ENCODE assay signal across 28 cellular contexts in genomic region chr16:12602811-12603698, GRCh38.
"Had no signal": no experiment of that assay in that cellular context is flagged by ENCODE, and none has a peak within 500 bp of the region (broad histone marks: within the 10 kb centered on the region; RNA-seq: fewer than 3 reads in every experiment).

No MANE protein-coding gene starts in this region.

- H3K27me3 Mint-ChIP-seq: activated naive CD4-positive, alpha-beta T cell treated with anti-CD3 and anti-CD28 coated beads, Interleukin-2, amount 50 U/mL, for 24 hours had no signal

- H3K27ac Mint-ChIP-seq: activated CD4-positive, alpha-beta T cell treated with anti-CD3 and anti-CD28 coated beads, Interleukin-2, amount 10 ng/mL, durations not matched to agents 7 days and 5 days; activated CD8-positive, alpha-beta memory T cell treated with anti-CD3 and anti-CD28 coated beads, Interleukin-2, amount 10 ng/mL, durations not matched to agents 7 days and 5 days; activated CD8-positive, alpha-beta T cell treated with anti-CD3 and anti-CD28 coated beads for 36 hours; activated naive CD4-positive, alpha-beta T cell treated with anti-CD3 and anti-CD28 coated beads, Interleukin-2, amount 50 U/mL, for 24 hours; activated T-helper 1 cell treated with anti-CD3 and anti-CD28 coated beads, Interleukin-12 subunit alpha, Interleukin-12 subunit beta, Interleukin-2, Interleukin-4 antibody, amounts not matched to agents 30 ng/mL and 10 ng/mL and 1 ng/mL, durations not matched to agents 14 hours and 24 hours and 36 hours; mesothelial cell of epicardium; stimulated activated naive CD8-positive, alpha-beta T cell treated with anti-CD3 and anti-CD28 coated beads, Interleukin-15, Interleukin-2, amounts not matched to agents 100 ng/mL and 50 ng/mL, for 24 hours had no signal

- H3K9ac ChIP-seq: parathyroid adenoma had no signal

- H3K9me3 ChIP-seq: neutrophil, thyroid gland, upper lobe of right lung had no signal

- H3K4me3 ChIP-seq: left ventricle myocardium inferior, thyroid gland, upper lobe of right lung had no signal

- H3K27me3 ChIP-seq: brain microvascular endothelial cell, neutrophil, thyroid gland, upper lobe of right lung had no signal

- H3K27ac ChIP-seq: brain microvascular endothelial cell, left ventricle myocardium inferior, neutrophil, parathyroid adenoma, thyroid gland, upper lobe of right lung, VCaP had no signal

- DNase-seq: activated CD4-positive, alpha-beta T cell treated with anti-CD3 and anti-CD28 coated beads, Interleukin-2, amount 10 ng/mL, durations not matched to agents 7 days and 5 days; activated CD4-positive, CD25-positive, alpha-beta regulatory T cell treated with anti-CD3 and anti-CD28 coated beads, Interleukin-2, amount 50 U/mL, for 72 hours; activated CD8-positive, alpha-beta memory T cell treated with anti-CD3 and anti-CD28 coated beads, Interleukin-2, amount 10 ng/mL, durations not matched to agents 7 days and 5 days; activated CD8-positive, alpha-beta T cell treated with anti-CD3 and anti-CD28 coated beads for 36 hours; activated gamma-delta T cell; activated T-cell treated with anti-CD3 and anti-CD28 coated beads for 4 hours; anterior cingulate cortex; brain microvascular endothelial cell; central memory CD4-positive, alpha-beta T cell; effector memory CD4-positive, alpha-beta T cell; foreskin melanocyte; hippocampal formation; left ventricle myocardium inferior; mammary epithelial cell; naive thymus-derived CD8-positive, alpha-beta T cell; stimulated activated CD4-positive, alpha-beta T cell treated with anti-CD3 and anti-CD28 coated beads, Interleukin-4, amount 100 ng/mL, for 4 hours; substantia nigra; T-helper 2 cell; thyroid gland; upper lobe of right lung had no signal

- H3K4me1 Mint-ChIP-seq: activated CD4-positive, alpha-beta T cell treated with anti-CD3 and anti-CD28 coated beads, Interleukin-2, amount 10 ng/mL, durations not matched to agents 7 days and 5 days; activated CD8-positive, alpha-beta memory T cell treated with anti-CD3 and anti-CD28 coated beads, Interleukin-2, amount 10 ng/mL, durations not matched to agents 7 days and 5 days; activated naive CD4-positive, alpha-beta T cell treated with anti-CD3 and anti-CD28 coated beads, Interleukin-2, amount 50 U/mL, for 24 hours; mesothelial cell of epicardium; naive thymus-derived CD8-positive, alpha-beta T cell had no signal

- ATAC-seq: activated CD8-positive, alpha-beta memory T cell treated with anti-CD3 and anti-CD28 coated beads, Interleukin-2, amount 10 ng/mL, durations not matched to agents 7 days and 5 days; activated CD8-positive, alpha-beta T cell treated with anti-CD3 and anti-CD28 coated beads for 36 hours; esophagus mucosa; naive thymus-derived CD8-positive, alpha-beta T cell; upper lobe of right lung had no signal

- H3K36me3 ChIP-seq: brain microvascular endothelial cell, left ventricle myocardium inferior, neutrophil, thyroid gland, upper lobe of right lung had no signal

- H3K36me3 Mint-ChIP-seq: mesothelial cell of epicardium had no signal

- H3K4me3 Mint-ChIP-seq: activated CD4-positive, alpha-beta T cell treated with anti-CD3 and anti-CD28 coated beads, Interleukin-2, amount 10 ng/mL, durations not matched to agents 7 days and 5 days; activated CD8-positive, alpha-beta memory T cell treated with anti-CD3 and anti-CD28 coated beads, Interleukin-2, amount 10 ng/mL, durations not matched to agents 7 days and 5 days; activated CD8-positive, alpha-beta T cell treated with anti-CD3 and anti-CD28 coated beads for 36 hours; activated naive CD4-positive, alpha-beta T cell treated with anti-CD3 and anti-CD28 coated beads, Interleukin-2, amount 50 U/mL, for 24 hours; activated T-helper 1 cell treated with anti-CD3 and anti-CD28 coated beads, Interleukin-12 subunit alpha, Interleukin-12 subunit beta, Interleukin-2, Interleukin-4 antibody, amounts not matched to agents 30 ng/mL and 10 ng/mL and 1 ng/mL, durations not matched to agents 14 hours and 24 hours and 36 hours; mesothelial cell of epicardium; naive thymus-derived CD8-positive, alpha-beta T cell; stimulated activated naive CD8-positive, alpha-beta T cell treated with anti-CD3 and anti-CD28 coated beads, Interleukin-15, Interleukin-2, amounts not matched to agents 100 ng/mL and 50 ng/mL, for 24 hours had no signal

- H3K4me1 ChIP-seq: left ventricle myocardium inferior, parathyroid adenoma, thyroid gland, upper lobe of right lung had no signal
